In the genomic region with DNA sequence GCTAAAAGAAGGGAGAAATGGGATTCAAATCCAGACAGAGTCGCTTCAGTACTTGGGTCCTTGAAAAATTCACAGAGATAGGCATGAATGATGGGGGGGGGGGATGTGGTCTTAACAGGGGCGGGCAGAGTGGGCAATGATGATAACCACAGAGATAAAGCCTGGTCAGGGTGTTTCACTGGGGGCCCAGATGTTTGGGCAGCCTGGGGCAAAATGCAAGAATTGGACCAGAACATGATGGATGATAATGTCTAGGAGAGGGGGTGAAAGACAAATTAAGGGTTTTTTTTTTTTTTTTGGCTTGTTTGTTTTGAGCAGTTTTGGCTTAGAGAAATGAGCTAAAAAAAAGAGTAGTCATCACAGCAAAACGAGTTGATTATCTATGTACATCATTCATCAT, we compare ENCODE assay signal across 22 cellular contexts. TPM values are rescaled to one million over a fixed set of nuclear protein-coding genes. Genes with fewer than 3 reads are reported as not detected.
"Had no signal": no experiment of that assay in that cellular context is flagged by ENCODE, and none has a peak within 500 bp of the region (broad histone marks: within the 10 kb centered on the region; RNA-seq: fewer than 3 reads in every experiment).

No MANE protein-coding gene starts in this region.

- H3K27ac ChIP-seq: coronary artery, heart left ventricle, ovary, right atrium auricular region, sigmoid colon, skin epidermis, stomach, thoracic aorta had no signal

- H3K4me1 Mint-ChIP-seq: naive thymus-derived CD4-positive, alpha-beta T cell had no signal

- H3K36me3 ChIP-seq: heart left ventricle, ovary, right atrium auricular region, sigmoid colon, stomach, thoracic aorta had no signal

- H3K4me1 ChIP-seq: heart left ventricle, right atrium auricular region, sigmoid colon, stomach had no signal

- DNase-seq: effector CD4-positive, alpha-beta T cell; heart left ventricle; hippocampal formation; islet precursor cell; mammary epithelial cell; naive thymus-derived CD4-positive, alpha-beta T cell; nephron progenitor cell; nucleus accumbens; ovary; sigmoid colon; stimulated activated CD4-positive, alpha-beta T cell treated with anti-CD3 and anti-CD28 coated beads, Interleukin-2, amount 100 ng/mL, for 24 hours; stimulated activated CD4-positive, alpha-beta T cell treated with anti-CD3 and anti-CD28 coated beads, Interleukin-4, amount 100 ng/mL, for 4 hours; stimulated activated naive CD4-positive, alpha-beta T cell; stomach; substantia nigra; trophoblast cell had no signal

- H3K27ac Mint-ChIP-seq: naive thymus-derived CD4-positive, alpha-beta T cell had no signal

- H3K9me3 Mint-ChIP-seq: nephron progenitor cell had no signal

- H3K4me3 Mint-ChIP-seq: naive thymus-derived CD4-positive, alpha-beta T cell; nephron progenitor cell had no signal

- H3K9me3 ChIP-seq: ovary, right atrium auricular region, sigmoid colon, stomach, thoracic aorta had no signal

- H3K27me3 ChIP-seq: ovary, right atrium auricular region, sigmoid colon, stomach had no signal

- H3K4me3 ChIP-seq: coronary artery, heart left ventricle, ovary, right atrium auricular region, sigmoid colon, skin epidermis, stomach, thoracic aorta had no signal

RNA-seq across cellular contexts. Expression of a gene that starts 57.4 kb away (rescaled TPM):
- total RNA-seq: glomerular endothelial cell, left lobe of liver, mammary epithelial cell, right atrium auricular region, thoracic aorta had no signal
- polyA plus RNA-seq: naive thymus-derived CD4-positive, alpha-beta T cell had no signal
